ENCODE assay signal across 8 cellular contexts in genomic region chr17:77233635-77234334, GRCh38.
DNase-seq lines count a peak whose midpoint lies in the region; ATAC-seq lines count a peak whose summit lies in the region.

No MANE protein-coding gene starts in this region.

- H3K4me3 Mint-ChIP-seq in activated naive CD8-positive, alpha-beta T cell treated with anti-CD3 and anti-CD28 coated beads for 36 hours, result no peak overlapping the region

- no peaks in the 10 kb centered on the region for H3K27me3 Mint-ChIP-seq in activated naive CD8-positive, alpha-beta T cell treated with anti-CD3 and anti-CD28 coated beads for 36 hours

- no peaks in the 10 kb centered on the region for H3K36me3 Mint-ChIP-seq in activated naive CD8-positive, alpha-beta T cell treated with anti-CD3 and anti-CD28 coated beads for 36 hours

- H3K4me1 Mint-ChIP-seq in activated naive CD8-positive, alpha-beta T cell treated with anti-CD3 and anti-CD28 coated beads for 36 hours, result peaks cover 22% of the 10 kb centered on the region

- peak; percentile 51 for DNase-seq in EH (ENCODE audit: low read depth)
- DNase-seq in activated naive CD8-positive, alpha-beta T cell treated with anti-CD3 and anti-CD28 coated beads for 36 hours, result peak; percentile 11
- DNase-seq in myocyte (ENCODE audit: low read depth), result peak; percentile 60
- no peak for DNase-seq in NCI-H2227 treated with DMSO at 0.1 percent for 48 hours (lab: John Stamatoyannopoulos, UW)
- DNase-seq in mucosa of gallbladder (ENCODE audit: low spot score), result no peak
- no peak for DNase-seq in NCI-H2171 (lab: John Stamatoyannopoulos, UW)

- no peak overlapping the region for H3K27ac Mint-ChIP-seq in activated naive CD8-positive, alpha-beta T cell treated with anti-CD3 and anti-CD28 coated beads for 36 hours

- peaks cover 2% of the 10 kb centered on the region for H3K9me3 Mint-ChIP-seq in activated naive CD8-positive, alpha-beta T cell treated with anti-CD3 and anti-CD28 coated beads for 36 hours

- ATAC-seq in HG03354 (IDR thresholded peaks at IDR 0.05; ENCODE audit: poor library complexity, severe bottlenecking, unreplicated experiment), result peak; percentile 72
- ATAC-seq in GM19395 (IDR thresholded peaks at IDR 0.05; ENCODE audit: unreplicated experiment), result no peak

Comparison
In these comparisons a context has a peak if more than half of its experiments do, and no peak if none do; other contexts are left out.
1. DNase-seq: peak in EH (single experiment), activated naive CD8-positive, alpha-beta T cell treated with anti-CD3 and anti-CD28 coated beads for 36 hours (single experiment) and myocyte (single experiment); none in NCI-H2227 treated with DMSO at 0.1 percent for 48 hours (single experiment), mucosa of gallbladder (single experiment) and NCI-H2171 (single experiment).